Comparison of ENCODE assay signal across 25 cellular contexts in the genomic region with DNA sequence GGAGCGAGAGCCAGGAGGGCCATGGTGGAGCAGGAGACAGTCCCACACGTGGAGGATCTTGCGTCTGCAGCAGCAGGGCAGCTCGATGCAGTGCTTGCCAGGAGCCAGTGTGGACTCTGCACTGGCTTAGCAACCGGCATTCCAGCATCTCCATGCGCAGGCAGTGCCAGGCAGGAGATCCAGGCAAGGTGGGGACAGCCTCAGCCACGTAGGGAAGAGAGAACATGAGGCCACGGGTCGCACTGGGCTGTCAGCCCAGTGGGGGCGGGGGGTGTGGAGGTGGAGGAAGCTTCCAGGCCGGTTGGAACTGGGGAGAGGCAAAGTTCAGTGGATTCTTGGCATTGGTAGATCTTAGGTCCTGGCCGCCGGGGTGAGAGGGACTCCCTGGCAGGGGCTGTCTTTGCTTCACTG.
"Had no signal": no experiment of that assay in that cellular context is flagged by ENCODE, and none has a peak within 500 bp of the region (broad histone marks: within the 10 kb centered on the region; RNA-seq: fewer than 3 reads in every experiment).

No MANE protein-coding gene starts in this region.

- H3K27me3 ChIP-seq: thyroid gland had no signal

- H3K9me3 Mint-ChIP-seq: activated CD4-positive, alpha-beta T cell treated with anti-CD3 and anti-CD28 coated beads, Interleukin-2, amount 10 ng/mL, durations not matched to agents 7 days and 5 days; activated T-helper 1 cell treated with anti-CD3 and anti-CD28 coated beads, Interleukin-12 subunit alpha, Interleukin-12 subunit beta, Interleukin-2, Interleukin-4 antibody, amounts not matched to agents 30 ng/mL and 10 ng/mL and 1 ng/mL, durations not matched to agents 14 hours and 24 hours and 36 hours; natural killer cell had no signal

- H3K27ac ChIP-seq: lower lobe of right lung, spleen, thyroid gland, WERI-Rb-1 had no signal

- H3K36me3 Mint-ChIP-seq: natural killer cell had no signal

- FAIRE-seq: endothelial cell of umbilical vein had no signal

- ATAC-seq: activated CD8-positive, alpha-beta T cell treated with anti-CD3 and anti-CD28 coated beads, Interleukin-2, amount 10 ng/mL, durations not matched to agents 7 days and 5 days; esophagus mucosa; lower lobe of right lung; natural killer cell; SK-N-SH treated with all-trans-retinoic acid at 6 μM for 48 hours; stimulated activated naive CD8-positive, alpha-beta T cell treated with anti-CD3 and anti-CD28 coated beads, Interleukin-15, Interleukin-2, amounts not matched to agents 100 U/mL and 50 U/mL, for 24 hours had no signal

- H3K9me3 ChIP-seq: lower lobe of right lung, spleen, thyroid gland had no signal

- H3K27ac Mint-ChIP-seq: activated CD4-positive, alpha-beta T cell treated with anti-CD3 and anti-CD28 coated beads, Interleukin-2, amount 10 ng/mL, durations not matched to agents 7 days and 5 days; activated CD8-positive, alpha-beta T cell treated with anti-CD3 and anti-CD28 coated beads, Interleukin-2, amount 10 ng/mL, durations not matched to agents 7 days and 5 days; activated T-helper 1 cell treated with anti-CD3 and anti-CD28 coated beads, Interleukin-12 subunit alpha, Interleukin-12 subunit beta, Interleukin-2, Interleukin-4 antibody, amounts not matched to agents 30 ng/mL and 10 ng/mL and 1 ng/mL, durations not matched to agents 14 hours and 24 hours and 36 hours; natural killer cell had no signal

- DNase-seq: activated CD4-positive, alpha-beta T cell treated with anti-CD3 and anti-CD28 coated beads, Interleukin-2, amount 10 ng/mL, durations not matched to agents 7 days and 5 days; activated CD4-positive, CD25-positive, alpha-beta regulatory T cell treated with anti-CD3 and anti-CD28 coated beads, Interleukin-2, amount 50 U/mL, for 72 hours; activated CD8-positive, alpha-beta T cell treated with anti-CD3 and anti-CD28 coated beads, Interleukin-2, amount 10 ng/mL, durations not matched to agents 7 days and 5 days; activated gamma-delta T cell; activated naive CD4-positive, alpha-beta T cell treated with anti-CD3 and anti-CD28 coated beads, Interleukin-2, amount 50 U/mL, for 16 hours; anterior cingulate cortex; caudate nucleus; dermis blood vessel endothelial cell; effector CD8-positive, alpha-beta T cell; foreskin melanocyte; glutamatergic neuron; hippocampal formation; lower lobe of right lung; mesendoderm; natural killer cell; spleen; stimulated activated CD4-positive, alpha-beta T cell treated with anti-CD3 and anti-CD28 coated beads, Interleukin-4, amount 100 ng/mL, for 24 hours; stimulated activated naive CD8-positive, alpha-beta T cell treated with anti-CD3 and anti-CD28 coated beads, Interleukin-15, Interleukin-2, amounts not matched to agents 100 U/mL and 50 U/mL, for 24 hours; substantia nigra; WERI-Rb-1 had no signal

- H3K4me3 ChIP-seq: lower lobe of right lung, spleen, thyroid gland had no signal
